ENCODE assay signal across 19 cellular contexts in the genomic region with DNA sequence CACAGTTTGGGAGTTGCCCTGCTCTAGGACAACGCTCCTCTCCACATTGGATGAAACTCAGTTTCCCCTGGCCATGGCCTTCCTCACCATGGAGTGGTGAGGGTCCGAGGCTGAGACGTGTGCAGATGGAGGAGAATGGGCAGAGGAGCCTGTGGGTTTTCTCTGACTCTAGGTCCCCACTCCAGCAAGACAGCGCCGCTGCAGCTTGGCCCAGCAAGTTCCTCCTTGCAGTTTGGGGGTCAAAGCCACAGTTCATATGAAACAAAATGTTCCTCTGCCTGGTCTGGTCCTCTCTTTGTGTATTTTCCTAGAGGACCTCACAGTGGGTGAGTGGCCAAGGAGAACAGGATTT. TPM values are rescaled to one million over a fixed set of nuclear protein-coding genes. Genes with fewer than 3 reads are reported as not detected.
DNase-seq lines count a peak whose midpoint lies in the region; ATAC-seq and TF ChIP-seq lines count a peak whose summit lies in the region.
"Had no signal": no experiment of that assay in that cellular context is flagged by ENCODE, and none has a peak within 500 bp of the region (broad histone marks: within the 10 kb centered on the region; RNA-seq: fewer than 3 reads in every experiment).

No MANE protein-coding gene starts in this region.

- H3K4me1 Mint-ChIP-seq in activated naive CD4-positive, alpha-beta T cell treated with anti-CD3 and anti-CD28 coated beads for 36 hours (ENCODE audit: low read depth) = peaks cover 81% of the 10 kb centered on the region
- peaks cover 76% of the 10 kb centered on the region for H3K4me1 Mint-ChIP-seq in dendritic cell treated with granulocyte-macrophage colony-stimulating factor and Interleukin-4, amounts not matched to agents 40 ng/mL and 50 ng/mL, for 4 days (ENCODE audit: low read depth)
- H3K4me1 Mint-ChIP-seq in stimulated activated naive CD8-positive, alpha-beta T cell treated with anti-CD3 and anti-CD28 coated beads, Interleukin-15, amount 100 ng/mL, for 72 hours = peaks cover 85% of the 10 kb centered on the region

- no peaks in the 10 kb centered on the region for H3K27me3 Mint-ChIP-seq in activated naive CD4-positive, alpha-beta T cell treated with anti-CD3 and anti-CD28 coated beads for 36 hours (ENCODE audit: low read depth)
- peaks cover 3% of the 10 kb centered on the region for H3K27me3 Mint-ChIP-seq in dendritic cell treated with granulocyte-macrophage colony-stimulating factor and Interleukin-4, amounts not matched to agents 40 ng/mL and 50 ng/mL, for 4 days
- H3K27me3 Mint-ChIP-seq in stimulated activated naive CD8-positive, alpha-beta T cell treated with anti-CD3 and anti-CD28 coated beads, Interleukin-15, amount 100 ng/mL, for 72 hours = no peaks in the 10 kb centered on the region

- TF ChIP-seq CTCF in NB4 (IDR thresholded peaks at IDR 0.05; ENCODE audit: low read depth, low read length) = no peak

- H3K36me3 Mint-ChIP-seq in activated naive CD4-positive, alpha-beta T cell treated with anti-CD3 and anti-CD28 coated beads for 36 hours (ENCODE audit: low read depth) = peaks cover 18% of the 10 kb centered on the region
- H3K36me3 Mint-ChIP-seq in dendritic cell treated with granulocyte-macrophage colony-stimulating factor and Interleukin-4, amounts not matched to agents 40 ng/mL and 50 ng/mL, for 4 days (ENCODE audit: low read depth) = peaks cover 45% of the 10 kb centered on the region

- peak overlapping the region; percentile 62 for H3K4me3 Mint-ChIP-seq in activated naive CD4-positive, alpha-beta T cell treated with anti-CD3 and anti-CD28 coated beads for 36 hours
- no peak overlapping the region for H3K4me3 Mint-ChIP-seq in dendritic cell treated with granulocyte-macrophage colony-stimulating factor and Interleukin-4, amounts not matched to agents 40 ng/mL and 50 ng/mL, for 4 days
- peak overlapping the region; percentile 97 to 98 for H3K4me3 Mint-ChIP-seq in stimulated activated naive CD8-positive, alpha-beta T cell treated with anti-CD3 and anti-CD28 coated beads, Interleukin-15, amount 100 ng/mL, for 72 hours

- no peak for TF ChIP-seq POLR2A in NB4 (IDR thresholded peaks at IDR 0.05; ENCODE audit: extremely low read depth, insufficient read length)

- H3K9me3 Mint-ChIP-seq in activated naive CD4-positive, alpha-beta T cell treated with anti-CD3 and anti-CD28 coated beads for 36 hours = no peaks in the 10 kb centered on the region
- H3K9me3 Mint-ChIP-seq in dendritic cell treated with granulocyte-macrophage colony-stimulating factor and Interleukin-4, amounts not matched to agents 40 ng/mL and 50 ng/mL, for 4 days = no peaks in the 10 kb centered on the region
- H3K9me3 Mint-ChIP-seq in stimulated activated naive CD8-positive, alpha-beta T cell treated with anti-CD3 and anti-CD28 coated beads, Interleukin-15, amount 100 ng/mL, for 72 hours = peaks cover 0 to 4% of the 10 kb centered on the region in 2 donors

- H3K4me3 ChIP-seq in NB4 (ENCODE audit: low read depth, low read length) = no peak overlapping the region
- H3K4me3 ChIP-seq: HAP-1 had no signal

- DNase-seq in activated naive CD4-positive, alpha-beta T cell treated with anti-CD3 and anti-CD28 coated beads for 36 hours = no peak
- no peak for DNase-seq in activated naive CD4-positive, alpha-beta T cell treated with Interleukin-2 at 50 U/mL for 16 hours
- DNase-seq in NB4 (ENCODE audit: low read depth) = peak; percentile 36
- DNase-seq in stimulated activated naive CD8-positive, alpha-beta T cell treated with anti-CD3 and anti-CD28 coated beads, Interleukin-15, amount 100 ng/mL, for 72 hours = no peak
- DNase-seq in NOMO-1 treated with DMSO at 0.1 percent for 48 hours (lab: John Stamatoyannopoulos, UW; ENCODE audit: unreplicated experiment) = no peak
- DNase-seq in NCI-H2107 treated with DMSO at 0.1 percent for 48 hours (lab: John Stamatoyannopoulos, UW; ENCODE audit: unreplicated experiment) = no peak
- no peak for DNase-seq in posterior vena cava (ENCODE audit: low spot score)
- DNase-seq: cortex of kidney, erythroblast, GF-D8, NCI-H187, NCI-H446 had no signal

- CTCF ChIA-PET in activated naive CD4-positive, alpha-beta T cell treated with anti-CD3 and anti-CD28 coated beads for 36 hours (lab: Charles Lee) = interaction anchor here (0.6 to 2.1 kb wide), 5 partner anchors 14 to 369 kb away, joined by 3 to 7 read pairs (median 4); a partner anchor contains a TSS

- intact Hi-C loops in activated naive CD4-positive, alpha-beta T cell treated with anti-CD3 and anti-CD28 coated beads for 36 hours (cut with micrococcal nuclease) = no loop called here
- intact Hi-C loops in dendritic cell treated with granulocyte-macrophage colony-stimulating factor and Interleukin-4, amounts not matched to agents 40 ng/mL and 50 ng/mL, for 4 days (cut with micrococcal nuclease) = no loop called here
- intact Hi-C loops in posterior vena cava (cut with DNase I) = no loop called here

- no peak for ATAC-seq in stimulated activated naive CD8-positive, alpha-beta T cell treated with anti-CD3 and anti-CD28 coated beads, Interleukin-15, amount 100 ng/mL, for 72 hours

- H3K27ac Mint-ChIP-seq in activated naive CD4-positive, alpha-beta T cell treated with anti-CD3 and anti-CD28 coated beads for 36 hours = peak overlapping the region; percentile 83
- H3K27ac Mint-ChIP-seq in dendritic cell treated with granulocyte-macrophage colony-stimulating factor and Interleukin-4, amounts not matched to agents 40 ng/mL and 50 ng/mL, for 4 days = peak overlapping the region; percentile 33
- H3K27ac Mint-ChIP-seq in stimulated activated naive CD8-positive, alpha-beta T cell treated with anti-CD3 and anti-CD28 coated beads, Interleukin-15, amount 100 ng/mL, for 72 hours = peak overlapping the region in 1 of 2 donors; percentile 73

RNA-seq across cellular contexts. Expression of a gene that starts 2.3 kb away (rescaled TPM):
- 10 to 100 TPM; 11.4 to 12.1 TPM for total RNA-seq in activated naive CD4-positive, alpha-beta T cell treated with anti-CD3 and anti-CD28 coated beads for 36 hours
- 1 to 10 TPM; 1.1 to 2.5 TPM for total RNA-seq in posterior vena cava
- total RNA-seq: myocyte, pulmonary artery endothelial cell had no signal

RNA-seq across cellular contexts. Expression of a gene that starts 34.6 kb away (rescaled TPM):
- total RNA-seq in activated naive CD4-positive, alpha-beta T cell treated with anti-CD3 and anti-CD28 coated beads for 36 hours = not detected
- total RNA-seq in posterior vena cava = not detected
- total RNA-seq: HT1080, lower leg skin, M059J, myocyte, pulmonary artery endothelial cell had no signal

RNA-seq across cellular contexts. Expression of a gene that starts 47.1 kb away (rescaled TPM):
- 100 to 1,000 TPM; 201 to 209 TPM for total RNA-seq in activated naive CD4-positive, alpha-beta T cell treated with anti-CD3 and anti-CD28 coated beads for 36 hours
- total RNA-seq in posterior vena cava = 10 to 100 TPM in 1 of 2 donors, 1 to 10 TPM in 1; 5.9 to 10.4 TPM

Comparison
In these comparisons a context has a peak if more than half of its experiments do, and no peak if none do; other contexts are left out.
1. RNA of a gene that starts 47.1 kb away (total RNA-seq): 201 to 209 TPM in activated naive CD4-positive, alpha-beta T cell treated with anti-CD3 and anti-CD28 coated beads for 36 hours; 5.9 to 10.4 TPM in posterior vena cava; every median in the first group is over 10 times any median in the second.